Comparison of ENCODE assay signal across 1 cellular context in the genomic region with DNA sequence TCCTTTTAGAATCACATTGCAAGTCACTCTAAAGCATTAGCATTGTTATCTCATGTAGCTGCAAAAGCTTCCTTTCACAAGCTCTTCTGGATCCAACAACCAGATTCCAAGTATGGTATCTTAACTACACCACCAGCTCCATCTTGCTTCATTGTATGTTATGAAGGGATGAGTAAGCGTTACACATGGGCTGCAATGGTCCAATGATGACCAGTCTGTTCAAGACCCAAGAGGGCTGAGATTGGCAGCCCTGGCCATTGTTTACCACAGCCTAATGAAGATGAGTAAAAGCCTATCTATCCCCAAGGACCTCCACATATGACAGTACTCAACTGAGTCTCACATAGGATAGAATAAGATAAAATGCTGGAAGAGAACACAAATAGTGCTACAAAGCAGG.
TF ChIP-seq lines count a peak whose summit lies in the region.

No MANE protein-coding gene starts in this region.

TF ChIP-seq in K562, 482 proteins besides CTCF, POLR2A, EP300 and RAD21 (continues in another document):
- TF ChIP-seq POLR3A (IDR thresholded peaks at IDR 0.05; ENCODE audit: borderline replicate concordance, extremely low read depth, insufficient read depth, insufficient read length) (no peak), TGIF2 (CRISPR knock-in tag; IDR thresholded peaks at IDR 0.05) (no peak), TAF9B (IDR thresholded peaks at IDR 0.05; ENCODE audit: partially characterized antibody) (peak; percentile 33), BRF1 (IDR thresholded peaks at IDR 0.05; ENCODE audit: borderline replicate concordance, extremely low read depth, insufficient read length) (no peak), NFRKB (IDR thresholded peaks at IDR 0.05; ENCODE audit: low read depth) (peak; percentile 25; the same call in 1 of the 2 replicates), KLF1 (tag; IDR thresholded peaks at IDR 0.05) (no peak), MECOM (CRISPR knock-in tag; IDR thresholded peaks at IDR 0.05) (peak; percentile 83; the same call in 1 of the 2 replicates), HMG20B (CRISPR knock-in tag; IDR thresholded peaks at IDR 0.05) (no peak), ZNF408 (CRISPR knock-in tag; IDR thresholded peaks at IDR 0.05; ENCODE audit: low read depth) (no peak), KDM1A (IDR thresholded peaks at IDR 0.05) (peak; percentile 62 to 66), RCOR1 (IDR thresholded peaks at IDR 0.05; ENCODE audit: borderline replicate concordance in 1 of 2, low read depth in 2 of 2, low read length in 2 of 2) (peak in 1 of 2 experiments; percentile 58; a peak in 2 of 4 replicates), GATAD2B (IDR thresholded peaks at IDR 0.05; ENCODE audit: borderline replicate concordance) (no peak), SMAD4 (CRISPR knock-in tag; conservative IDR thresholded peaks at IDR 0.05) (no peak), ZNF274 (IDR thresholded peaks at IDR 0.05; ENCODE audit: borderline replicate concordance, low read depth, low read length) (no peak), HNRNPLL (IDR thresholded peaks at IDR 0.05; ENCODE audit: low read depth, low read length, poor library complexity, severe bottlenecking) (no peak), JUND (IDR thresholded peaks at IDR 0.05; ENCODE audit: borderline replicate concordance, low read depth, low read length) (0 out of 2 replicates have a peak, but pooled peaks have one; percentile 22), JUND (tag; IDR thresholded peaks at IDR 0.05; ENCODE audit: borderline replicate concordance, low read depth, low read length) (no peak), GTF2F1 (IDR thresholded peaks at IDR 0.05; ENCODE audit: low read depth, low read length) (no peak), HCFC1 (IDR thresholded peaks at IDR 0.05; ENCODE audit: low read depth, low read length) (no peak), C11orf30 (IDR thresholded peaks at IDR 0.05; ENCODE audit: low read depth) (peak; percentile 75), RFX1 (IDR thresholded peaks at IDR 0.05) (no peak), RBFOX2 (IDR thresholded peaks at IDR 0.05; ENCODE audit: low read depth, low read length) (no peak), ZNF644 (tag; IDR thresholded peaks at IDR 0.05; ENCODE audit: low read depth) (no peak), ZNF316 (IDR thresholded peaks at IDR 0.05) (peak; percentile 60; the same call in 1 of the 2 replicates), ZEB2 (IDR thresholded peaks at IDR 0.05) (no peak), ZNF324 (CRISPR knock-in tag; IDR thresholded peaks at IDR 0.05) (no peak), CBFA2T2 (conservative IDR thresholded peaks at IDR 0.05) (0 out of 2 replicates have a peak, but pooled peaks have one; percentile 8), TCF3 (CRISPR knock-in tag; IDR thresholded peaks at IDR 0.05) (peak; percentile 37), L3MBTL2 (IDR thresholded peaks at IDR 0.05) (no peak), SUPT5H (IDR thresholded peaks at IDR 0.05) (no peak), CTBP1 (IDR thresholded peaks at IDR 0.05; ENCODE audit: borderline replicate concordance) (peak; percentile 31; the same call in 1 of the 2 replicates), SMAD2 (IDR thresholded peaks at IDR 0.05; ENCODE audit: low read depth, low read length) (no peak), HDAC1 (IDR thresholded peaks at IDR 0.05) (peak in 1 of 2 experiments; percentile 27; a peak in 1 of 4 replicates), NR2F6 (CRISPR knock-in tag; IDR thresholded peaks at IDR 0.05) (no peak), CBFA2T3 (IDR thresholded peaks at IDR 0.05) (peak; percentile 54), MAFK (IDR thresholded peaks at IDR 0.05; ENCODE audit: low read length) (peak; percentile 32; the same call in 1 of the 2 replicates), ZNF197 (CRISPR knock-in tag; IDR thresholded peaks at IDR 0.05; ENCODE audit: low read depth) (no peak), ARID2 (IDR thresholded peaks at IDR 0.05) (no peak), ZNF76 (CRISPR knock-in tag; IDR thresholded peaks at IDR 0.05; ENCODE audit: borderline replicate concordance) (no peak), RBM25 (IDR thresholded peaks at IDR 0.05; ENCODE audit: low read depth, low read length, severe bottlenecking) (no peak), ZNF561 (CRISPR knock-in tag; conservative IDR thresholded peaks at IDR 0.05) (no peak), NFIC (IDR thresholded peaks at IDR 0.05) (0 out of 2 replicates have a peak, but pooled peaks have one; percentile 11), ZNF174 (CRISPR knock-in tag; IDR thresholded peaks at IDR 0.05) (no peak), ZNF384 (IDR thresholded peaks at IDR 0.05; ENCODE audit: low read depth, low read length) (no peak), MAFG (tag; conservative IDR thresholded peaks at IDR 0.05) (peak; percentile 57; the same call in 1 of the 2 replicates), ARID1B (IDR thresholded peaks at IDR 0.05) (peak; percentile 41; the same call in 1 of the 2 replicates), EHMT2 (IDR thresholded peaks at IDR 0.05) (peak; percentile 78; the same call in 1 of the 2 replicates), ZNF695 (CRISPR knock-in tag; IDR thresholded peaks at IDR 0.05) (no peak), FOXK2 (conservative IDR thresholded peaks at IDR 0.05 in 1 of 2, IDR thresholded peaks at IDR 0.05 in 1 of 2; ENCODE audit: low read depth in 2 of 2) (no peak)
- TF ChIP-seq, protein P1, sequence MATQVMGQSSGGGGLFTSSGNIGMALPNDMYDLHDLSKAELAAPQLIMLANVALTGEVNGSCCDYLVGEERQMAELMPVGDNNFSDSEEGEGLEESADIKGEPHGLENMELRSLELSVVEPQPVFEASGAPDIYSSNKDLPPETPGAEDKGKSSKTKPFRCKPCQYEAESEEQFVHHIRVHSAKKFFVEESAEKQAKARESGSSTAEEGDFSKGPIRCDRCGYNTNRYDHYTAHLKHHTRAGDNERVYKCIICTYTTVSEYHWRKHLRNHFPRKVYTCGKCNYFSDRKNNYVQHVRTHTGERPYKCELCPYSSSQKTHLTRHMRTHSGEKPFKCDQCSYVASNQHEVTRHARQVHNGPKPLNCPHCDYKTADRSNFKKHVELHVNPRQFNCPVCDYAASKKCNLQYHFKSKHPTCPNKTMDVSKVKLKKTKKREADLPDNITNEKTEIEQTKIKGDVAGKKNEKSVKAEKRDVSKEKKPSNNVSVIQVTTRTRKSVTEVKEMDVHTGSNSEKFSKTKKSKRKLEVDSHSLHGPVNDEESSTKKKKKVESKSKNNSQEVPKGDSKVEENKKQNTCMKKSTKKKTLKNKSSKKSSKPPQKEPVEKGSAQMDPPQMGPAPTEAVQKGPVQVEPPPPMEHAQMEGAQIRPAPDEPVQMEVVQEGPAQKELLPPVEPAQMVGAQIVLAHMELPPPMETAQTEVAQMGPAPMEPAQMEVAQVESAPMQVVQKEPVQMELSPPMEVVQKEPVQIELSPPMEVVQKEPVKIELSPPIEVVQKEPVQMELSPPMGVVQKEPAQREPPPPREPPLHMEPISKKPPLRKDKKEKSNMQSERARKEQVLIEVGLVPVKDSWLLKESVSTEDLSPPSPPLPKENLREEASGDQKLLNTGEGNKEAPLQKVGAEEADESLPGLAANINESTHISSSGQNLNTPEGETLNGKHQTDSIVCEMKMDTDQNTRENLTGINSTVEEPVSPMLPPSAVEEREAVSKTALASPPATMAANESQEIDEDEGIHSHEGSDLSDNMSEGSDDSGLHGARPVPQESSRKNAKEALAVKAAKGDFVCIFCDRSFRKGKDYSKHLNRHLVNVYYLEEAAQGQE (CRISPR knock-in tag; IDR thresholded peaks at IDR 0.05; ENCODE audit: low read depth) = no peak
- TF ChIP-seq, protein P2, sequence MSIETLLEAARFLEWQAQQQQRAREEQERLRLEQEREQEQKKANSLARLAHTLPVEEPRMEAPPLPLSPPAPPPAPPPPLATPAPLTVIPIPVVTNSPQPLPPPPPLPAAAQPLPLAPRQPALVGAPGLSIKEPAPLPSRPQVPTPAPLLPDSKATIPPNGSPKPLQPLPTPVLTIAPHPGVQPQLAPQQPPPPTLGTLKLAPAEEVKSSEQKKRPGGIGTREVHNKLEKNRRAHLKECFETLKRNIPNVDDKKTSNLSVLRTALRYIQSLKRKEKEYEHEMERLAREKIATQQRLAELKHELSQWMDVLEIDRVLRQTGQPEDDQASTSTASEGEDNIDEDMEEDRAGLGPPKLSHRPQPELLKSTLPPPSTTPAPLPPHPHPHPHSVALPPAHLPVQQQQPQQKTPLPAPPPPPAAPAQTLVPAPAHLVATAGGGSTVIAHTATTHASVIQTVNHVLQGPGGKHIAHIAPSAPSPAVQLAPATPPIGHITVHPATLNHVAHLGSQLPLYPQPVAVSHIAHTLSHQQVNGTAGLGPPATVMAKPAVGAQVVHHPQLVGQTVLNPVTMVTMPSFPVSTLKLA (conservative IDR thresholded peaks at IDR 0.05) = 0 out of 4 replicates have a peak, but pooled peaks of 1 of the 2 experiments have one; percentile 25
- TF ChIP-seq, protein P3, sequence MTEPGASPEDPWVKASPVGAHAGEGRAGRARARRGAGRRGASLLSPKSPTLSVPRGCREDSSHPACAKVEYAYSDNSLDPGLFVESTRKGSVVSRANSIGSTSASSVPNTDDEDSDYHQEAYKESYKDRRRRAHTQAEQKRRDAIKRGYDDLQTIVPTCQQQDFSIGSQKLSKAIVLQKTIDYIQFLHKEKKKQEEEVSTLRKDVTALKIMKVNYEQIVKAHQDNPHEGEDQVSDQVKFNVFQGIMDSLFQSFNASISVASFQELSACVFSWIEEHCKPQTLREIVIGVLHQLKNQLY (CRISPR knock-in tag; conservative IDR thresholded peaks at IDR 0.05) = no peak
- TF ChIP-seq, protein P4, sequence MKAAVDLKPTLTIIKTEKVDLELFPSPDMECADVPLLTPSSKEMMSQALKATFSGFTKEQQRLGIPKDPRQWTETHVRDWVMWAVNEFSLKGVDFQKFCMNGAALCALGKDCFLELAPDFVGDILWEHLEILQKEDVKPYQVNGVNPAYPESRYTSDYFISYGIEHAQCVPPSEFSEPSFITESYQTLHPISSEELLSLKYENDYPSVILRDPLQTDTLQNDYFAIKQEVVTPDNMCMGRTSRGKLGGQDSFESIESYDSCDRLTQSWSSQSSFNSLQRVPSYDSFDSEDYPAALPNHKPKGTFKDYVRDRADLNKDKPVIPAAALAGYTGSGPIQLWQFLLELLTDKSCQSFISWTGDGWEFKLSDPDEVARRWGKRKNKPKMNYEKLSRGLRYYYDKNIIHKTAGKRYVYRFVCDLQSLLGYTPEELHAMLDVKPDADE (conservative IDR thresholded peaks at IDR 0.05; ENCODE audit: control insufficient read depth, low read depth, low read length) = no peak
- TF ChIP-seq, protein P5, sequence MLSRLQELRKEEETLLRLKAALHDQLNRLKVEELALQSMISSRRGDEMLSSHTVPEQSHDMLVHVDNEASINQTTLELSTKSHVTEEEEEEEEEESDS (CRISPR knock-in tag; IDR thresholded peaks at IDR 0.05) = no peak
- TF ChIP-seq, protein P6, sequence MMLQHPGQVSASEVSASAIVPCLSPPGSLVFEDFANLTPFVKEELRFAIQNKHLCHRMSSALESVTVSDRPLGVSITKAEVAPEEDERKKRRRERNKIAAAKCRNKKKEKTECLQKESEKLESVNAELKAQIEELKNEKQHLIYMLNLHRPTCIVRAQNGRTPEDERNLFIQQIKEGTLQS (IDR thresholded peaks at IDR 0.05) = peak; percentile 46; the same call in 1 of the 2 replicates
- TF ChIP-seq, protein P6 (CRISPR knock-in tag; conservative IDR thresholded peaks at IDR 0.05) = no peak
- TF ChIP-seq, protein P7, sequence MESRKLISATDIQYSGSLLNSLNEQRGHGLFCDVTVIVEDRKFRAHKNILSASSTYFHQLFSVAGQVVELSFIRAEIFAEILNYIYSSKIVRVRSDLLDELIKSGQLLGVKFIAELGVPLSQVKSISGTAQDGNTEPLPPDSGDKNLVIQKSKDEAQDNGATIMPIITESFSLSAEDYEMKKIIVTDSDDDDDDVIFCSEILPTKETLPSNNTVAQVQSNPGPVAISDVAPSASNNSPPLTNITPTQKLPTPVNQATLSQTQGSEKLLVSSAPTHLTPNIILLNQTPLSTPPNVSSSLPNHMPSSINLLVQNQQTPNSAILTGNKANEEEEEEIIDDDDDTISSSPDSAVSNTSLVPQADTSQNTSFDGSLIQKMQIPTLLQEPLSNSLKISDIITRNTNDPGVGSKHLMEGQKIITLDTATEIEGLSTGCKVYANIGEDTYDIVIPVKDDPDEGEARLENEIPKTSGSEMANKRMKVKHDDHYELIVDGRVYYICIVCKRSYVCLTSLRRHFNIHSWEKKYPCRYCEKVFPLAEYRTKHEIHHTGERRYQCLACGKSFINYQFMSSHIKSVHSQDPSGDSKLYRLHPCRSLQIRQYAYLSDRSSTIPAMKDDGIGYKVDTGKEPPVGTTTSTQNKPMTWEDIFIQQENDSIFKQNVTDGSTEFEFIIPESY (CRISPR knock-in tag; IDR thresholded peaks at IDR 0.05) = no peak
- TF ChIP-seq, protein P8, sequence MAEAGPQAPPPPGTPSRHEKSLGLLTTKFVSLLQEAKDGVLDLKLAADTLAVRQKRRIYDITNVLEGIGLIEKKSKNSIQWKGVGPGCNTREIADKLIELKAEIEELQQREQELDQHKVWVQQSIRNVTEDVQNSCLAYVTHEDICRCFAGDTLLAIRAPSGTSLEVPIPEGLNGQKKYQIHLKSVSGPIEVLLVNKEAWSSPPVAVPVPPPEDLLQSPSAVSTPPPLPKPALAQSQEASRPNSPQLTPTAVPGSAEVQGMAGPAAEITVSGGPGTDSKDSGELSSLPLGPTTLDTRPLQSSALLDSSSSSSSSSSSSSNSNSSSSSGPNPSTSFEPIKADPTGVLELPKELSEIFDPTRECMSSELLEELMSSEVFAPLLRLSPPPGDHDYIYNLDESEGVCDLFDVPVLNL (CRISPR knock-in tag; IDR thresholded peaks at IDR 0.05; ENCODE audit: low read depth) = no peak
- TF ChIP-seq, protein P9, sequence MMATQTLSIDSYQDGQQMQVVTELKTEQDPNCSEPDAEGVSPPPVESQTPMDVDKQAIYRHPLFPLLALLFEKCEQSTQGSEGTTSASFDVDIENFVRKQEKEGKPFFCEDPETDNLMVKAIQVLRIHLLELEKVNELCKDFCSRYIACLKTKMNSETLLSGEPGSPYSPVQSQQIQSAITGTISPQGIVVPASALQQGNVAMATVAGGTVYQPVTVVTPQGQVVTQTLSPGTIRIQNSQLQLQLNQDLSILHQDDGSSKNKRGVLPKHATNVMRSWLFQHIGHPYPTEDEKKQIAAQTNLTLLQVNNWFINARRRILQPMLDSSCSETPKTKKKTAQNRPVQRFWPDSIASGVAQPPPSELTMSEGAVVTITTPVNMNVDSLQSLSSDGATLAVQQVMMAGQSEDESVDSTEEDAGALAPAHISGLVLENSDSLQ (IDR thresholded peaks at IDR 0.05) = peak; percentile 78
- TF ChIP-seq, protein P10, sequence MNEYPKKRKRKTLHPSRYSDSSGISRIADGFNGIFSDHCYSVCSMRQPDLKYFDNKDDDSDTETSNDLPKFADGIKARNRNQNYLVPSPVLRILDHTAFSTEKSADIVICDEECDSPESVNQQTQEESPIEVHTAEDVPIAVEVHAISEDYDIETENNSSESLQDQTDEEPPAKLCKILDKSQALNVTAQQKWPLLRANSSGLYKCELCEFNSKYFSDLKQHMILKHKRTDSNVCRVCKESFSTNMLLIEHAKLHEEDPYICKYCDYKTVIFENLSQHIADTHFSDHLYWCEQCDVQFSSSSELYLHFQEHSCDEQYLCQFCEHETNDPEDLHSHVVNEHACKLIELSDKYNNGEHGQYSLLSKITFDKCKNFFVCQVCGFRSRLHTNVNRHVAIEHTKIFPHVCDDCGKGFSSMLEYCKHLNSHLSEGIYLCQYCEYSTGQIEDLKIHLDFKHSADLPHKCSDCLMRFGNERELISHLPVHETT (CRISPR knock-in tag; conservative IDR thresholded peaks at IDR 0.05 in 1 of 2, IDR thresholded peaks at IDR 0.05 in 1 of 2) = peak in 1 of 2 experiments; percentile 42; a peak in 1 of 4 replicates
